In genomic region chr1:148248798-148249197, GRCh38 we compare ENCODE assay signal across 7 cellular contexts.
DNase-seq lines count a peak whose midpoint lies in the region; ATAC-seq and TF ChIP-seq lines count a peak whose summit lies in the region.
"Not testable (repeated sequence)": the region's sequence is repeated elsewhere in the genome, so short reads cannot be mapped to it uniquely, and the experiment has no call there.

No MANE protein-coding gene starts in this region.

- H4K20me1 ChIP-seq in PC-3 (ENCODE audit: low read length): not testable (repeated sequence)

- H3K4me2 ChIP-seq in PC-3 (ENCODE audit: low read length): not testable (repeated sequence)

- not testable (repeated sequence) for H3F3A ChIP-seq in PC-3 (ENCODE audit: low read length, unreplicated experiment)

- not testable (repeated sequence) for H3K4me1 Mint-ChIP-seq in CD8-positive, alpha-beta T cell (ENCODE audit: low read depth); activated CD8-positive, alpha-beta T cell treated with anti-CD3 and anti-CD28 coated beads for 36 hours (ENCODE audit: low read depth); activated T-helper 17 cell treated with anti-CD3 and anti-CD28 coated beads, Interleukin-2, amount 50 U/mL, for 72 hours; central memory CD8-positive, alpha-beta T cell; naive thymus-derived CD8-positive, alpha-beta T cell; stimulated activated naive CD8-positive, alpha-beta T cell treated with anti-CD3 and anti-CD28 coated beads, Interleukin-15, amount 100 ng/mL, for 72 hours

- not testable (repeated sequence) for H3K27ac ChIP-seq in CD8-positive, alpha-beta T cell (ENCODE audit: low read depth, low read length); PC-3 (ENCODE audit: low read length)

- intact Hi-C loops in CD8-positive, alpha-beta T cell (cut with DNase I, micrococcal nuclease); PC-3 (cut with micrococcal nuclease); activated CD8-positive, alpha-beta T cell treated with anti-CD3 and anti-CD28 coated beads for 36 hours (cut with micrococcal nuclease): not testable (repeated sequence)

- CTCF ChIA-PET in CD8-positive, alpha-beta T cell (lab: Charles Lee); PC-3 (lab: Charles Lee); activated CD8-positive, alpha-beta T cell treated with anti-CD3 and anti-CD28 coated beads for 36 hours (lab: Charles Lee): not testable (repeated sequence)

- H3K9me3 ChIP-seq in CD8-positive, alpha-beta T cell (ENCODE audit: low read length); PC-3 (ENCODE audit: low read length): not testable (repeated sequence)

- not testable (repeated sequence) for BruUV-seq in PC-3 (replicated peaks; lab: Mats Ljungman, UMichigan)

- not testable (repeated sequence) for H3K9me2 ChIP-seq in PC-3 (replicated peaks; ENCODE audit: low read length)

- H2AFZ ChIP-seq in PC-3 (ENCODE audit: low read length): not testable (repeated sequence)

- DNase-seq in CD8-positive, alpha-beta T cell; PC-3; activated CD8-positive, alpha-beta T cell treated with anti-CD3 and anti-CD28 coated beads for 36 hours; central memory CD8-positive, alpha-beta T cell (ENCODE audit: low spot score in 2 of 2); naive thymus-derived CD8-positive, alpha-beta T cell; stimulated activated naive CD8-positive, alpha-beta T cell treated with anti-CD3 and anti-CD28 coated beads, Interleukin-15, amount 100 ng/mL, for 72 hours: not testable (repeated sequence)

- H3K27me3 ChIP-seq in CD8-positive, alpha-beta T cell (ENCODE audit: insufficient read depth, low read length); PC-3 (ENCODE audit: low read length): not testable (repeated sequence)

- not testable (repeated sequence) for H3K79me2 ChIP-seq in PC-3 (ENCODE audit: low read length)

- not testable (repeated sequence) for H3K9me3 Mint-ChIP-seq in CD8-positive, alpha-beta T cell; activated CD8-positive, alpha-beta T cell treated with anti-CD3 and anti-CD28 coated beads for 36 hours; activated T-helper 17 cell treated with anti-CD3 and anti-CD28 coated beads, Interleukin-2, amount 50 U/mL, for 72 hours; central memory CD8-positive, alpha-beta T cell; naive thymus-derived CD8-positive, alpha-beta T cell; stimulated activated naive CD8-positive, alpha-beta T cell treated with anti-CD3 and anti-CD28 coated beads, Interleukin-15, amount 100 ng/mL, for 72 hours

- not testable (repeated sequence) for H3K36me3 Mint-ChIP-seq in CD8-positive, alpha-beta T cell; activated CD8-positive, alpha-beta T cell treated with anti-CD3 and anti-CD28 coated beads for 36 hours (ENCODE audit: low read depth); activated T-helper 17 cell treated with anti-CD3 and anti-CD28 coated beads, Interleukin-2, amount 50 U/mL, for 72 hours (ENCODE audit: low read depth); central memory CD8-positive, alpha-beta T cell (ENCODE audit: insufficient read depth); naive thymus-derived CD8-positive, alpha-beta T cell

- not testable (repeated sequence) for H3K36me3 ChIP-seq in CD8-positive, alpha-beta T cell (ENCODE audit: insufficient read depth, low read length); PC-3 (ENCODE audit: low read depth, low read length)

- not testable (repeated sequence) for H3K4me1 ChIP-seq in CD8-positive, alpha-beta T cell (ENCODE audit: insufficient read depth, low read length); PC-3 (ENCODE audit: insufficient read depth, low read length)

- H3K27ac Mint-ChIP-seq in CD8-positive, alpha-beta T cell; activated CD8-positive, alpha-beta T cell treated with anti-CD3 and anti-CD28 coated beads for 36 hours; activated T-helper 17 cell treated with anti-CD3 and anti-CD28 coated beads, Interleukin-2, amount 50 U/mL, for 72 hours; central memory CD8-positive, alpha-beta T cell (ENCODE audit: low read depth); naive thymus-derived CD8-positive, alpha-beta T cell; stimulated activated naive CD8-positive, alpha-beta T cell treated with anti-CD3 and anti-CD28 coated beads, Interleukin-15, amount 100 ng/mL, for 72 hours: not testable (repeated sequence)

- ATAC-seq in CD8-positive, alpha-beta T cell: peak; percentile 44
- peak; percentile 93 for ATAC-seq in PC-3
- peak; percentile 99 for ATAC-seq in activated CD8-positive, alpha-beta T cell treated with anti-CD3 and anti-CD28 coated beads for 36 hours
- ATAC-seq in activated T-helper 17 cell treated with anti-CD3 and anti-CD28 coated beads, Interleukin-2, amount 50 U/mL, for 72 hours (replicated peaks): peak; percentile 99
- ATAC-seq in central memory CD8-positive, alpha-beta T cell (replicated peaks; ENCODE audit: extremely low read depth, poor library complexity, severe bottlenecking): peak; percentile 70
- peak; percentile 74 to 87 for ATAC-seq in naive thymus-derived CD8-positive, alpha-beta T cell
- ATAC-seq in stimulated activated naive CD8-positive, alpha-beta T cell treated with anti-CD3 and anti-CD28 coated beads, Interleukin-15, amount 100 ng/mL, for 72 hours: peak; percentile 99

- H3K4me3 Mint-ChIP-seq in CD8-positive, alpha-beta T cell; activated CD8-positive, alpha-beta T cell treated with anti-CD3 and anti-CD28 coated beads for 36 hours; activated T-helper 17 cell treated with anti-CD3 and anti-CD28 coated beads, Interleukin-2, amount 50 U/mL, for 72 hours; central memory CD8-positive, alpha-beta T cell; naive thymus-derived CD8-positive, alpha-beta T cell; stimulated activated naive CD8-positive, alpha-beta T cell treated with anti-CD3 and anti-CD28 coated beads, Interleukin-15, amount 100 ng/mL, for 72 hours: not testable (repeated sequence)

- not testable (repeated sequence) for H3K4me3 ChIP-seq in CD8-positive, alpha-beta T cell (ENCODE audit: low read depth, low read length); PC-3 (ENCODE audit: low read length)

- not testable (repeated sequence) for TF ChIP-seq CTCF in CD8-positive, alpha-beta T cell (IDR thresholded peaks at IDR 0.05); PC-3 (conservative IDR thresholded peaks at IDR 0.05; ENCODE audit: low read depth, low read length); activated CD8-positive, alpha-beta T cell treated with anti-CD3 and anti-CD28 coated beads for 36 hours (IDR thresholded peaks at IDR 0.05)

- H3K9ac ChIP-seq in PC-3 (ENCODE audit: low read length): not testable (repeated sequence)

- not testable (repeated sequence) for H3K27me3 Mint-ChIP-seq in CD8-positive, alpha-beta T cell (ENCODE audit: low read depth); activated CD8-positive, alpha-beta T cell treated with anti-CD3 and anti-CD28 coated beads for 36 hours; activated T-helper 17 cell treated with anti-CD3 and anti-CD28 coated beads, Interleukin-2, amount 50 U/mL, for 72 hours; stimulated activated naive CD8-positive, alpha-beta T cell treated with anti-CD3 and anti-CD28 coated beads, Interleukin-15, amount 100 ng/mL, for 72 hours
- H3K27me3 Mint-ChIP-seq in central memory CD8-positive, alpha-beta T cell: peaks cover 12% of the 10 kb centered on the region
- peaks cover 2 to 18% (median 4%) of the 10 kb centered on the region in 5 donors for H3K27me3 Mint-ChIP-seq in naive thymus-derived CD8-positive, alpha-beta T cell

- POLR2A ChIA-PET in CD8-positive, alpha-beta T cell (lab: Charles Lee); PC-3 (lab: Charles Lee; ENCODE audit: unreplicated experiment); naive thymus-derived CD8-positive, alpha-beta T cell (lab: Charles Lee): not testable (repeated sequence)
- POLR2A ChIA-PET in activated CD8-positive, alpha-beta T cell treated with anti-CD3 and anti-CD28 coated beads for 36 hours (lab: Charles Lee): interaction anchor here (0.9 kb wide), 1 partner anchor 14 kb away, joined by 3 read pairs; no protein-coding TSS in a partner anchor

Comparison
In these comparisons a context has a peak if more than half of its experiments do, and no peak if none do; other contexts are left out.
1. ATAC-seq: peak in every context shown above with its lines; median percentile 99 in activated CD8-positive, alpha-beta T cell treated with anti-CD3 and anti-CD28 coated beads for 36 hours; 99 in activated T-helper 17 cell treated with anti-CD3 and anti-CD28 coated beads, Interleukin-2, amount 50 U/mL, for 72 hours; 99 in stimulated activated naive CD8-positive, alpha-beta T cell treated with anti-CD3 and anti-CD28 coated beads, Interleukin-15, amount 100 ng/mL, for 72 hours; 93 in PC-3; 80 in naive thymus-derived CD8-positive, alpha-beta T cell; 70 in central memory CD8-positive, alpha-beta T cell; 44 in CD8-positive, alpha-beta T cell.